ENCODE assay signal across 8 cellular contexts in genomic region chr12:109998904-109999648, GRCh38. TPM values are rescaled to one million over a fixed set of nuclear protein-coding genes. Genes with fewer than 3 reads are reported as not detected.
DNase-seq lines count a peak whose midpoint lies in the region; ATAC-seq and TF ChIP-seq lines count a peak whose summit lies in the region.

Gene ANKRD13A (plus strand): TSS chr12:109999430. CDS start chr12:109999689, 259 bp downstream.

- DNase-seq in HCEC 1CT (peak; percentile 94), MV-4-11 (lab: John Stamatoyannopoulos, UW) (peak; percentile 90), SJSA1 (ENCODE audit: low read depth in 1 of 2, low spot score in 2 of 2) (peak; percentile 90 to 97), foreskin keratinocyte (peak; percentile 85 to 90), neural progenitor cell (ENCODE audit: low spot score) (peak; percentile 93)
- DNase-seq in activated naive CD4-positive, alpha-beta T cell (lab: John Stamatoyannopoulos, UW): peak; percentile 64 to 76 (median 72)

- peaks cover 68% of the 10 kb centered on the region for H3K4me1 ChIP-seq in DOHH2 (ENCODE audit: control insufficient read depth, low read length)
- H3K4me1 ChIP-seq in SJSA1 (replicated peaks): peaks cover 49% of the 10 kb centered on the region
- peaks cover 27% of the 10 kb centered on the region for H3K4me1 ChIP-seq in foreskin keratinocyte
- H3K4me1 ChIP-seq in neural progenitor cell: peaks cover 12% of the 10 kb centered on the region
- H3K4me1 ChIP-seq in stomach smooth muscle (ENCODE audit: control insufficient read depth, insufficient read depth, low read length): peaks cover 23% of the 10 kb centered on the region

- H3K9me3 Mint-ChIP-seq in neural progenitor cell: no peaks in the 10 kb centered on the region

- ATAC-seq in foreskin keratinocyte: peak; percentile 63

- H3K36me3 Mint-ChIP-seq in neural progenitor cell: no peaks in the 10 kb centered on the region

- H3K9ac ChIP-seq in neural progenitor cell: peak within 1 kb of the TSS; percentile 83
- peak within 1 kb of the TSS; percentile 74 to 87 for H3K9ac ChIP-seq in stomach smooth muscle (ENCODE audit: low read length in 2 of 2)

- H3K27ac Mint-ChIP-seq in neural progenitor cell: peak within 1 kb of the TSS; percentile 100

- H3K4me3 ChIP-seq in DOHH2 (ENCODE audit: low read length) (peak within 1 kb of the TSS; percentile 81), SJSA1 (peak within 1 kb of the TSS; percentile 97), neural progenitor cell (peak within 1 kb of the TSS; percentile 66), stomach smooth muscle (ENCODE audit: low read length in 2 of 2) (peak within 1 kb of the TSS; percentile 80 to 88)

- peak within 1 kb of the TSS; percentile 96 for H2AFZ ChIP-seq in neural progenitor cell (replicated peaks)

- no peaks in the 10 kb centered on the region for H3K27me3 ChIP-seq in DOHH2 (ENCODE audit: control insufficient read depth, low read length)
- H3K27me3 ChIP-seq in SJSA1 (replicated peaks): no peaks in the 10 kb centered on the region
- no peaks in the 10 kb centered on the region for H3K27me3 ChIP-seq in foreskin keratinocyte
- H3K27me3 ChIP-seq in neural progenitor cell: peaks cover 17% of the 10 kb centered on the region
- no peaks in the 10 kb centered on the region for H3K27me3 ChIP-seq in stomach smooth muscle (ENCODE audit: control insufficient read depth in 1 of 2, insufficient read depth in 2 of 2, low read length in 2 of 2)

- H3K27ac ChIP-seq in DOHH2 (ENCODE audit: low read depth, low read length) (peak within 1 kb of the TSS; percentile 94), SJSA1 (peak within 1 kb of the TSS; percentile 98), foreskin keratinocyte (peak within 1 kb of the TSS; percentile 96), neural progenitor cell (peak within 1 kb of the TSS; percentile 56), stomach smooth muscle (ENCODE audit: low read length) (peak within 1 kb of the TSS; percentile 78)

- TF ChIP-seq CTCF in DOHH2 (IDR thresholded peaks at IDR 0.05; ENCODE audit: low read depth, low read length, poor library complexity, severe bottlenecking) (no peak), foreskin keratinocyte (conservative IDR thresholded peaks at IDR 0.05) (no peak), neural progenitor cell (IDR thresholded peaks at IDR 0.05) (no peak)

- peak within 1 kb of the TSS; percentile 96 for H3K4me2 ChIP-seq in DOHH2 (ENCODE audit: low read length)
- H3K4me2 ChIP-seq in neural progenitor cell: peak within 1 kb of the TSS; percentile 89

- peak within 1 kb of the TSS; percentile 99 for H3K4me3 Mint-ChIP-seq in neural progenitor cell

- H3K36me3 ChIP-seq in DOHH2 (ENCODE audit: control insufficient read depth, low read length): peaks cover 58% of the 10 kb centered on the region
- peaks cover 28% of the 10 kb centered on the region for H3K36me3 ChIP-seq in SJSA1
- H3K36me3 ChIP-seq in neural progenitor cell: no peaks in the 10 kb centered on the region
- peaks cover 2 to 6% of the 10 kb centered on the region in 2 donors for H3K36me3 ChIP-seq in stomach smooth muscle (ENCODE audit: control insufficient read depth in 2 of 2, insufficient read depth in 2 of 2, low read length in 2 of 2)

- no peaks in the 10 kb centered on the region for H3K9me3 ChIP-seq in DOHH2 (ENCODE audit: control insufficient read depth, insufficient read depth, low read length)
- H3K9me3 ChIP-seq in SJSA1 (replicated peaks): no peaks in the 10 kb centered on the region
- H3K9me3 ChIP-seq in neural progenitor cell (ENCODE audit: low read depth): no peaks in the 10 kb centered on the region
- no peaks in the 10 kb centered on the region for H3K9me3 ChIP-seq in stomach smooth muscle (ENCODE audit: control insufficient read depth in 2 of 2, low read length in 2 of 2)

- H3K27me3 Mint-ChIP-seq in neural progenitor cell (ENCODE audit: insufficient read depth, low read depth): peaks cover 10% of the 10 kb centered on the region

- peaks cover 34% of the 10 kb centered on the region for H3K4me1 Mint-ChIP-seq in neural progenitor cell

- H3F3A ChIP-seq in DOHH2 (ENCODE audit: control insufficient read depth, insufficient read depth): peaks cover 45% of the 10 kb centered on the region
- H3F3A ChIP-seq in neural progenitor cell (ENCODE audit: low read depth): peaks cover 14% of the 10 kb centered on the region

- peaks cover 84% of the 10 kb centered on the region for H3K79me2 ChIP-seq in DOHH2 (ENCODE audit: control insufficient read depth, low read length)
- peaks cover 21% of the 10 kb centered on the region for H3K79me2 ChIP-seq in neural progenitor cell (ENCODE audit: low read depth)

- H4K20me1 ChIP-seq in DOHH2 (ENCODE audit: control insufficient read depth, insufficient read depth, low read depth, low read length): no peaks in the 10 kb centered on the region
- peaks cover 13% of the 10 kb centered on the region for H4K20me1 ChIP-seq in neural progenitor cell (ENCODE audit: low read depth)

- H3K9me2 ChIP-seq in DOHH2 (replicated peaks; ENCODE audit: control insufficient read depth, low read length): no peaks in the 10 kb centered on the region

RNA-seq across cellular contexts. Expression of gene ANKRD13A, which starts in this region (rescaled TPM):
- total RNA-seq in SJSA1 (2014; rRNA removed; shearing (Covaris generic)): 111 and 170 TPM in 2 replicates
- total RNA-seq in foreskin keratinocyte (76.2 and 76.5 TPM in 2 replicates), neural progenitor cell (ENCODE audit: low replicate concordance) (35.4 and 47.5 TPM in 2 replicates)
- 23.2 and 29.2 TPM in 2 replicates for polyA plus RNA-seq in foreskin keratinocyte

Comparison
In these comparisons a context has a peak if more than half of its experiments do, and no peak if none do; other contexts are left out.
1. Peak in every context shown above with its lines: DNase-seq, ATAC-seq, H3K4me3 ChIP-seq and H3K27ac ChIP-seq.